ENCODE assay signal across 12 cellular contexts in the genomic region with DNA sequence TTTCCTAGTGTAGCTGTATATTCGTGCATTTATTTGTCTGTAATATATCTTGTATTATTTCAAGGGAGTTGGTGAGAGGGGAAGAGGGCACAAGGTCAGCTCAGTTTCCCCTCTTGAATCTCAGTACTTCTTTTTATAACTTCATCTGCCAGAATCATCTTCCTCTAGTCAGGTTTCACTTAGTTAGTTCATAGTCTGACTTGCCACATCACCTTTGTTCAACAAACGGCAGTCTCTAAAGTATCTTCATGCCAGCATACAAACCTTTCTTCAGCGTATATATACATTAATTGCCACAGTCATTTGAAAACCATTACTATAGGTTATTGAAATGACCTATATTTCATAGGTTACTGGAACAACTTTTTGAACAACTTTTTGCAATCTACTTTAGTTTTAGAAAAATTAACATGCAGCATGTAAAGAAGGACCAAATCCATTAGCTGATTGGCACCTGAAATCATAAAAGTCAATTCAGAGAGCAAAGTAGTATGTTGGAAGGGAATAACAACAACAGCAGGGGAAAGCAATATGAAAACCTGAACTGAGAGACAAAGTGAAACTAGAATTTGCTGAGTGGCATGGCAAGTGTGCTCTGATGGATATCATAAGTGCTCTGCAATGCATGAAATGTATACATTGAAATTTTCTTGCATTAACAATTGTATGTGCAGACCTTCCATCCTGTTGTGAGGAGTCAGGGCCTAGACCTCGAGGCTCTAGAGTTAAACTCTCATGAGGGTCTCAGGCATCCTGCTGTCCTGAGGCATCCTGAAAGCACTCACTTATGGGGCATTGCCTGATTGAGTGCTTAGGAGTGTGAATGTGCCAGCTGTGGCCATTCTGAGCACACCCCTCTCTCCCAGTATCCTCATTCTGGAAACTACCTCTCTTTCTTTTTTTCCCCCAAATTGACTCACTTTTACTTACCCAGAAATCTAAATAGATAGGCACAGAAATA. TPM values are rescaled to one million over a fixed set of nuclear protein-coding genes. Genes with fewer than 3 reads are reported as not detected.
DNase-seq lines count a peak whose midpoint lies in the region; ATAC-seq, FAIRE-seq and TF ChIP-seq lines count a peak whose summit lies in the region.
"Had no signal": no experiment of that assay in that cellular context is flagged by ENCODE, and none has a peak within 500 bp of the region (broad histone marks: within the 10 kb centered on the region; RNA-seq: fewer than 3 reads in every experiment).

No MANE protein-coding gene starts in this region.

- ATAC-seq in HG02885 (IDR thresholded peaks at IDR 0.05; ENCODE audit: poor library complexity, unreplicated experiment) (peak; percentile 62), GM12878 (peak; percentile 91)
- ATAC-seq: naive thymus-derived CD8-positive, alpha-beta T cell had no signal

- H3K23ac ChIP-seq in neuronal stem cell (ENCODE audit: low read depth, low read length, poor library complexity): no peak overlapping the region

- H3K4me2 ChIP-seq in GM12878 (ENCODE audit: control insufficient read depth, insufficient read depth) (peak overlapping the region; percentile 77), neuronal stem cell (ENCODE audit: insufficient read depth, low read length, poor library complexity, severe bottlenecking) (no peak overlapping the region)

- H2AK5ac ChIP-seq in neuronal stem cell (ENCODE audit: low read depth, low read length): no peak overlapping the region

- H3K27me3 ChIP-seq in GM06990 (replicated peaks; ENCODE audit: control insufficient read depth, insufficient read depth, low read length): no peaks in the 10 kb centered on the region
- H3K27me3 ChIP-seq in GM12878 (replicated peaks in 1 of 2; ENCODE audit: control insufficient read depth in 2 of 2, insufficient read depth in 2 of 2, low read length in 1 of 2): no peaks in the 10 kb centered on the region
- H3K27me3 ChIP-seq in neuronal stem cell (ENCODE audit: control insufficient read depth in 3 of 3, insufficient read depth in 3 of 3, low read depth in 1 of 3, low read length in 3 of 3): no peaks in the 10 kb centered on the region
- H3K27me3 ChIP-seq in testis: no peaks in the 10 kb centered on the region
- no peaks in the 10 kb centered on the region for H3K27me3 ChIP-seq in dorsolateral prefrontal cortex

- H4K20me1 ChIP-seq in GM12878 (ENCODE audit: control insufficient read depth, insufficient read depth): no peaks in the 10 kb centered on the region

- no peak overlapping the region for H4K8ac ChIP-seq in neuronal stem cell (ENCODE audit: low read depth, low read length)

- no peak for TF ChIP-seq CTCF in GM06990 (IDR thresholded peaks at IDR 0.05; ENCODE audit: insufficient read depth, low read length, poor library complexity, severe bottlenecking)
- no peak for TF ChIP-seq CTCF in GM12878 (IDR thresholded peaks at IDR 0.05 in 2 of 3, conservative IDR thresholded peaks at IDR 0.05 in 1 of 3; ENCODE audit: control insufficient read depth in 2 of 3, extremely low read depth in 1 of 3, insufficient read depth in 1 of 3, low read depth in 3 of 3, low read length in 3 of 3)
- no peak for TF ChIP-seq CTCF in testis (IDR thresholded peaks at IDR 0.05)
- no peak for TF ChIP-seq CTCF in dorsolateral prefrontal cortex (IDR thresholded peaks at IDR 0.05 in 54 of 56, conservative IDR thresholded peaks at IDR 0.05 in 2 of 56; ENCODE audit: low read depth in 1 of 56, partially characterized antibody in 56 of 56)

- FAIRE-seq in GM12878 (lab: Jason Lieb, UNC): peak; percentile 49

- peak; percentile 17 for DNase-seq in GM06990 (ENCODE audit: extremely low read depth, insufficient read length)
- peak; percentile 36 for DNase-seq in GM12878 (ENCODE audit: low read depth, low spot score)
- DNase-seq in neuronal stem cell (ENCODE audit: low spot score): no peak
- DNase-seq in testis: no peak
- DNase-seq in NCI-H187 treated with DMSO at 0.1 percent for 48 hours (lab: John Stamatoyannopoulos, UW): no peak
- DNase-seq in middle frontal gyrus (ENCODE audit: extremely low spot score, low spot score): no peak
- no peak for DNase-seq in dorsolateral prefrontal cortex
- DNase-seq: activated effector memory CD4-positive, alpha-beta T cell treated with Interleukin-2 at 50 U/mL for 16 hours; DND-41; naive thymus-derived CD8-positive, alpha-beta T cell; SHP77 had no signal

- no peaks in the 10 kb centered on the region for H3K79me1 ChIP-seq in neuronal stem cell (ENCODE audit: low read depth, low read length)

- RAD21 ChIA-PET in GM12878 (lab: Charles Lee; ENCODE audit: unreplicated experiment): interaction anchor here (1.3 kb wide), 1 partner anchor 396 kb away, joined by 3 read pairs; no protein-coding TSS in a partner anchor

- no peaks in the 10 kb centered on the region for H3K79me2 ChIP-seq in GM12878 (ENCODE audit: control insufficient read depth, insufficient read depth, low read length)

- no peak overlapping the region for H3K4ac ChIP-seq in neuronal stem cell (ENCODE audit: low read length)

- peak overlapping the region; percentile 53; the same call in 1 of the 2 replicates for H3K27ac ChIP-seq in GM12878 (ENCODE audit: control insufficient read depth, insufficient read depth)
- H3K27ac ChIP-seq in neuronal stem cell (replicated peaks; ENCODE audit: low read length): no peak overlapping the region
- no peak overlapping the region for H3K27ac ChIP-seq in testis
- H3K27ac ChIP-seq in dorsolateral prefrontal cortex: peak overlapping the region in 7 of 59 donors; percentile 4 to 73 (median 36)

- TF ChIP-seq RAD21 in GM12878 (IDR thresholded peaks at IDR 0.05; ENCODE audit: insufficient read depth, low read depth, low read length): no peak

- SMC1A ChIA-PET in GM12878 (lab: Charles Lee; ENCODE audit: uncharacterized antibody, unreplicated experiment): interaction anchor here (0.5 to 1.4 kb wide), 3 partner anchors 53 to 280 kb away, joined by 3 to 4 read pairs (median 3); no protein-coding TSS in a partner anchor

- H3K4me3 ChIP-seq in GM06990 (replicated peaks; ENCODE audit: low read depth, low read length): peak overlapping the region; percentile 26; the same call in 1 of the 2 replicates
- H3K4me3 ChIP-seq in GM12878: peak overlapping the region; percentile 29
- H3K4me3 ChIP-seq in neuronal stem cell (ENCODE audit: low read length in 2 of 2): no peak overlapping the region
- peak overlapping the region in 1 of 2 donors; percentile 9 for H3K4me3 ChIP-seq in testis
- H3K4me3 ChIP-seq in dorsolateral prefrontal cortex: peak overlapping the region in 29 of 59 donors; percentile 0 to 51 (median 24)

- peaks cover 6% of the 10 kb centered on the region for H3K4me1 ChIP-seq in GM12878 (ENCODE audit: control insufficient read depth, insufficient read depth, low read length)
- peaks cover 0 to 9% of the 10 kb centered on the region in 2 donors for H3K4me1 ChIP-seq in neuronal stem cell (ENCODE audit: control insufficient read depth in 2 of 2, insufficient read depth in 1 of 2, low read depth in 1 of 2, low read length in 2 of 2)
- H3K4me1 ChIP-seq in testis: no peaks in the 10 kb centered on the region

- in situ Hi-C loops in GM12878 (cut with MboI): no loop called here

- no peak overlapping the region for H4K91ac ChIP-seq in neuronal stem cell (ENCODE audit: low read depth, low read length, poor library complexity)

- H3K9me3 ChIP-seq in GM12878 (replicated peaks; ENCODE audit: control insufficient read depth, insufficient read depth, low read length) (no peaks in the 10 kb centered on the region), neuronal stem cell (replicated peaks in 1 of 2; ENCODE audit: control insufficient read depth in 2 of 2, insufficient read depth in 1 of 2, low read depth in 1 of 2, low read length in 2 of 2) (no peaks in the 10 kb centered on the region), testis (no peaks in the 10 kb centered on the region)

- 0% methylated on average over 4 of the region's 4 CpGs for WGBS in GM12878 (ENCODE audit: insufficient coverage, insufficient replicate concordance, low lambda C conversion rate, missing lambda C conversion rate)
- WGBS in neuronal stem cell (ENCODE audit: extremely low coverage in 2 of 2, insufficient read length in 2 of 2, insufficient replicate concordance in 1 of 2), 2 donors: no CpG with 5 or more reads among the region's 4 CpGs
- 73 to 74% methylated on average over 4 of the region's 4 CpGs for WGBS in testis, 2 donors

- intact Hi-C loops in GM12878 (cut with micrococcal nuclease; ENCODE audit: unreplicated experiment) (no loop called here), testis (cut with DNase I; ENCODE audit: low total_unique reads) (no loop called here), dorsolateral prefrontal cortex (cut with DNase I) (no loop called here)

- no peak for TF ChIP-seq EP300 in GM12878 (IDR thresholded peaks at IDR 0.05; ENCODE audit: borderline replicate concordance in 1 of 2, control insufficient read depth in 1 of 2, low read depth in 2 of 2, low read length in 2 of 2)

- H2BK15ac ChIP-seq in neuronal stem cell (ENCODE audit: low read length): no peak overlapping the region

- POLR2A ChIA-PET in GM12878 (lab: Charles Lee): interaction anchor here (1.2 kb wide), 1 partner anchor 58 kb away, joined by 4 read pairs; no protein-coding TSS in a partner anchor

- BruUV-seq in GM12878 (replicated peaks; lab: Mats Ljungman, UMichigan): no TSS peak

- CTCF ChIA-PET in GM12878 (lab: Yijun Ruan, JAX): interaction anchor here (0.8 to 0.9 kb wide), 2 partner anchors 11 to 79 kb away, joined by 3 read pairs; no protein-coding TSS in a partner anchor

- no peak overlapping the region for H2BK5ac ChIP-seq in neuronal stem cell (ENCODE audit: low read length)

- no peak for TF ChIP-seq POLR2A in GM12878 (IDR thresholded peaks at IDR 0.05; ENCODE audit: low read depth, low read length)
- no peak for TF ChIP-seq POLR2A in testis (IDR thresholded peaks at IDR 0.05)

- H3K14ac ChIP-seq in neuronal stem cell (ENCODE audit: low read length): no peak overlapping the region

- no peak overlapping the region for H2BK120ac ChIP-seq in neuronal stem cell (ENCODE audit: low read depth, low read length)

- H2AFZ ChIP-seq in GM12878 (ENCODE audit: control insufficient read depth, low read depth, low read length): peak overlapping the region; percentile 69
- H2AFZ ChIP-seq in neuronal stem cell (ENCODE audit: low read length): peak overlapping the region; percentile 17

- peak overlapping the region; percentile 36; the same call in 1 of the 2 replicates for H3K9ac ChIP-seq in GM12878 (ENCODE audit: control insufficient read depth, insufficient read depth, low read length)
- no peak overlapping the region for H3K9ac ChIP-seq in neuronal stem cell (ENCODE audit: low read depth, low read length, poor library complexity)

- no peaks in the 10 kb centered on the region for H3K36me3 ChIP-seq in GM06990 (ENCODE audit: control insufficient read depth, insufficient read depth, low read length)
- no peaks in the 10 kb centered on the region for H3K36me3 ChIP-seq in GM12878 (ENCODE audit: control insufficient read depth in 2 of 2, insufficient read depth in 2 of 2, low read length in 1 of 2)
- H3K36me3 ChIP-seq in neuronal stem cell (replicated peaks in 1 of 2; ENCODE audit: control insufficient read depth in 2 of 2, insufficient read depth in 2 of 2, low read length in 2 of 2): no peaks in the 10 kb centered on the region
- H3K36me3 ChIP-seq in testis (ENCODE audit: low read depth, missing control alignments): no peaks in the 10 kb centered on the region

- no peak overlapping the region for H2BK12ac ChIP-seq in neuronal stem cell (ENCODE audit: low read length)

- no peak overlapping the region for H3K18ac ChIP-seq in neuronal stem cell (ENCODE audit: low read length)

RNA-seq across cellular contexts. Expression of gene ECM2, which starts 1.3 kb away (rescaled TPM):
- total RNA-seq in GM12878 (2013; cell fraction: nucleolus; rRNA removed): not detected in 2 replicates
- total RNA-seq in GM12878 (2014; rRNA removed): 0.06 TPM in 1 of 2 replicates, not detected in the other
- total RNA-seq in GM12878 (2014; rRNA removed; fragmentation: Illumina TruSeq; extraction: Trizol): 0.09 TPM in 1 of 2 replicates, not detected in the other
- total RNA-seq in GM12878 (2021): 0.08 TPM in 1 of 2 replicates, not detected in the other
- 0.28 TPM for polyA plus RNA-seq in GM12878 (2011; ENCODE audit: low read depth)
- 0.03 and 0.06 TPM in 2 replicates for polyA plus RNA-seq in GM12878 (2011; rRNA removed)
- polyA plus RNA-seq in GM12878 (2011; cell fraction: cytosol; rRNA removed): 0.05 TPM in 1 of 2 replicates, not detected in the other
- polyA plus RNA-seq in GM12878 (2011; cell fraction: nucleus; rRNA removed): 0.07 TPM in 1 of 2 replicates, not detected in the other
- polyA plus RNA-seq in GM12878 (2012): 0.07 and 0.08 TPM in 2 replicates
- 0.13 and 0.51 TPM in 2 replicates for polyA plus RNA-seq in GM12878 (2014; fragmentation: Illumina TruSeq; extraction: Trizol)
- under 1 TPM; 0.04 to 0.27 TPM for polyA plus RNA-seq in GM12878 (2014; fragmentation: Nextera tagmentation; extraction: Ambion mirVana)
- polyA plus RNA-seq in GM12878 (2014; rRNA removed): 0.03 TPM in 1 of 2 replicates, not detected in the other
- polyA plus RNA-seq in GM12878 (2016; fragmentation: Nextera tagmentation; extraction: Ambion mirVana): under 1 TPM; 0.54 to 0.67 TPM
- polyA minus RNA-seq in GM12878 (2011; rRNA and poly(A)+ RNA removed): not detected in 2 replicates
- polyA minus RNA-seq in GM12878 (2011; cell fraction: cytosol; rRNA and poly(A)+ RNA removed): not detected in 2 replicates
- polyA minus RNA-seq in GM12878 (2011; cell fraction: nucleus; rRNA and poly(A)+ RNA removed): not detected in 2 replicates
- polyA plus RNA-seq in neuronal stem cell (2013, experiment 1 of 2): not detected
- not detected for polyA plus RNA-seq in neuronal stem cell (2013, experiment 2 of 2)
- 10 to 100 TPM; 16.7 to 16.8 TPM for total RNA-seq in testis
- 26.9 TPM for polyA plus RNA-seq in testis (ENCODE audit: insufficient read depth, low read depth, low replicate concordance)
- total RNA-seq in dorsolateral prefrontal cortex: 10 to 100 TPM in 3 of 120 experiments, 1 to 10 TPM in 115, under 1 TPM in 2; 0.57 to 17.8 (median 3.4) TPM
- total RNA-seq: naive thymus-derived CD8-positive, alpha-beta T cell had no signal
- polyA plus RNA-seq: naive thymus-derived CD8-positive, alpha-beta T cell had no signal

RNA-seq across cellular contexts. Expression of gene ASPN, which starts 52.2 kb away (rescaled TPM):
- total RNA-seq in GM12878 (2013; cell fraction: nucleolus; rRNA removed): not detected in 2 replicates
- not detected in 2 replicates for total RNA-seq in GM12878 (2014; rRNA removed)
- total RNA-seq in GM12878 (2014; rRNA removed; fragmentation: Illumina TruSeq; extraction: Trizol): not detected in 2 replicates
- total RNA-seq in GM12878 (2021): not detected in 2 replicates
- not detected for polyA plus RNA-seq in GM12878 (2011; ENCODE audit: low read depth)
- not detected in 2 replicates for polyA plus RNA-seq in GM12878 (2011; rRNA removed)
- polyA plus RNA-seq in GM12878 (2011; cell fraction: cytosol; rRNA removed): not detected in 2 replicates
- not detected in 2 replicates for polyA plus RNA-seq in GM12878 (2011; cell fraction: nucleus; rRNA removed)
- polyA plus RNA-seq in GM12878 (2012): not detected in 2 replicates
- not detected in 2 replicates for polyA plus RNA-seq in GM12878 (2014; fragmentation: Illumina TruSeq; extraction: Trizol)
- under 1 TPM in 1 of 2 experiments, not detected in 1; 0.03 TPM for polyA plus RNA-seq in GM12878 (2014; fragmentation: Nextera tagmentation; extraction: Ambion mirVana)
- not detected in 2 replicates for polyA plus RNA-seq in GM12878 (2014; rRNA removed)
- under 1 TPM; 0.42 to 0.47 TPM for polyA plus RNA-seq in GM12878 (2016; fragmentation: Nextera tagmentation; extraction: Ambion mirVana)
- polyA minus RNA-seq in GM12878 (2011; rRNA and poly(A)+ RNA removed): not detected in 2 replicates
- not detected in 2 replicates for polyA minus RNA-seq in GM12878 (2011; cell fraction: cytosol; rRNA and poly(A)+ RNA removed)
- not detected in 2 replicates for polyA minus RNA-seq in GM12878 (2011; cell fraction: nucleus; rRNA and poly(A)+ RNA removed)
- polyA plus RNA-seq in neuronal stem cell (2013, experiment 1 of 2): not detected
- not detected for polyA plus RNA-seq in neuronal stem cell (2013, experiment 2 of 2)
- under 1 TPM; 0.12 to 0.39 TPM for total RNA-seq in testis
- polyA plus RNA-seq in testis (ENCODE audit: insufficient read depth, low read depth, low replicate concordance): 5.0 TPM
- 1 to 10 TPM in 24 of 120 experiments, under 1 TPM in 87, not detected in 9; 0.20 to 4.5 (median 0.60) TPM for total RNA-seq in dorsolateral prefrontal cortex
- total RNA-seq: naive thymus-derived CD8-positive, alpha-beta T cell had no signal
- polyA plus RNA-seq: naive thymus-derived CD8-positive, alpha-beta T cell had no signal

Comparison
In these comparisons a context has a peak if more than half of its experiments do, and no peak if none do; other contexts are left out.
1. DNase-seq: peak in GM06990 (single experiment) and GM12878 (single experiment); none in neuronal stem cell (single experiment), testis (single experiment), NCI-H187 treated with DMSO at 0.1 percent for 48 hours (single experiment), middle frontal gyrus (single experiment) and dorsolateral prefrontal cortex (0 of 10).
2. H3K4me3 ChIP-seq: peak in GM06990 (single experiment) and GM12878 (single experiment); none in neuronal stem cell (0 of 2).